Comparison of ENCODE assay signal across 8 cellular contexts in genomic region chr1:174769961-174770549, GRCh38.
A peak's percentile ranks its signal among the peaks of the same experiment; 100 is the strongest.
DNase-seq lines count a peak whose midpoint lies in the region; ATAC-seq, FAIRE-seq and TF ChIP-seq lines count a peak whose summit lies in the region.

No MANE protein-coding gene starts in this region.

- peak; percentile 33 to 64 for DNase-seq in AML-193 (lab: John Stamatoyannopoulos, UW)
- DNase-seq in GM18507 (ENCODE audit: extremely low spot score, insufficient read length, low read depth) = peak; percentile 3
- DNase-seq in NCI-H2227 treated with DMSO at 0.1 percent for 48 hours (lab: John Stamatoyannopoulos, UW) = peak; percentile 26
- peak; percentile 63 for DNase-seq in astrocyte of the spinal cord (ENCODE audit: low read depth, low spot score)
- peak; percentile 53 for DNase-seq in iris pigment epithelial cell (ENCODE audit: low read depth)
- DNase-seq in thoracic aorta (ENCODE audit: low spot score) = no peak
- no peak for DNase-seq in effector CD8-positive, alpha-beta T cell (lab: John Stamatoyannopoulos, UW)

- H3K4me1 ChIP-seq in thoracic aorta (ENCODE audit: control insufficient read depth in 1 of 2, low read depth in 2 of 2) = no peaks in the 10 kb centered on the region

- H3K36me3 ChIP-seq in thoracic aorta = no peaks in the 10 kb centered on the region

- H3K4me3 ChIP-seq in astrocyte of the spinal cord (ENCODE audit: low read depth, low read length) = no peak overlapping the region
- H3K4me3 ChIP-seq in thoracic aorta = no peak overlapping the region

- no peak for ATAC-seq in thoracic aorta (ENCODE audit: insufficient number of reproducible peaks, low FRiP score, low read depth)
- ATAC-seq in esophagus mucosa = no peak

- TF ChIP-seq CTCF in astrocyte of the spinal cord (IDR thresholded peaks at IDR 0.05; ENCODE audit: low read depth, low read length) (peak; percentile 68), thoracic aorta (IDR thresholded peaks at IDR 0.05) (peak; percentile 61)

- in situ Hi-C loops in astrocyte of the spinal cord (cut with HindIII; ENCODE audit: low sequenced_read_pairs) = no loop called here

- H3K9me3 ChIP-seq in thoracic aorta = no peaks in the 10 kb centered on the region

- no peak overlapping the region for H3K27ac ChIP-seq in thoracic aorta

- FAIRE-seq in GM18507 (lab: Jason Lieb, UNC) = peak; percentile 70

- no peaks in the 10 kb centered on the region for H3K27me3 ChIP-seq in thoracic aorta (replicated peaks; ENCODE audit: insufficient read depth)

Comparison
In these comparisons a context has a peak if more than half of its experiments do, and no peak if none do; other contexts are left out.
1. DNase-seq: peak in AML-193 (2 of 2), GM18507 (single experiment), NCI-H2227 treated with DMSO at 0.1 percent for 48 hours (single experiment), astrocyte of the spinal cord (single experiment) and iris pigment epithelial cell (single experiment); none in thoracic aorta (single experiment) and effector CD8-positive, alpha-beta T cell (single experiment).